In genomic region chr2:74922592-74923227, GRCh38 we compare ENCODE assay signal across 16 cellular contexts. TPM values are rescaled to one million over a fixed set of nuclear protein-coding genes. Genes with fewer than 3 reads are reported as not detected.
DNase-seq lines count a peak whose midpoint lies in the region; ATAC-seq, FAIRE-seq and TF ChIP-seq lines count a peak whose summit lies in the region.
"Had no signal": no experiment of that assay in that cellular context is flagged by ENCODE, and none has a peak within 500 bp of the region (broad histone marks: within the 10 kb centered on the region; RNA-seq: fewer than 3 reads in every experiment).

No MANE protein-coding gene starts in this region.

- no peak overlapping the region for H3K9ac ChIP-seq in endothelial cell of umbilical vein (replicated peaks; ENCODE audit: extremely low read depth, insufficient read depth, low read length)

- no peak for FAIRE-seq in endothelial cell of umbilical vein (lab: Jason Lieb, UNC)

- no peak overlapping the region for H2AFZ ChIP-seq in endothelial cell of umbilical vein (ENCODE audit: low read depth, low read length)

- dilution Hi-C loops in endothelial cell of umbilical vein (cut with MboI; ENCODE audit: extremely low pct_ligation_motif_present, low sequenced_read_pairs) = no loop called here

- no TSS peak for BruUV-seq in endothelial cell of umbilical vein (replicated peaks; lab: Mats Ljungman, UMichigan)

- intact Hi-C loops in endothelial cell of umbilical vein (cut with micrococcal nuclease) = no loop called here

- no peak overlapping the region for H3K27ac ChIP-seq in endothelial cell of umbilical vein (ENCODE audit: insufficient read depth, low read depth, low read length)
- H3K27ac ChIP-seq: brain microvascular endothelial cell, ovary, SJCRH30 had no signal

- no peaks in the 10 kb centered on the region for H4K20me1 ChIP-seq in endothelial cell of umbilical vein (replicated peaks; ENCODE audit: control insufficient read depth, extremely low read depth, insufficient read depth, low read length)

- no peaks in the 10 kb centered on the region for H3K27me3 ChIP-seq in endothelial cell of umbilical vein (ENCODE audit: control insufficient read depth in 2 of 2, insufficient read depth in 2 of 2, low read length in 2 of 2)
- H3K27me3 ChIP-seq: brain microvascular endothelial cell, ovary, SJCRH30 had no signal

- H3K4me3 Mint-ChIP-seq in activated naive CD4-positive, alpha-beta T cell treated with anti-CD3 and anti-CD28 coated beads, Interleukin-2, amount 10 ng/mL, durations not matched to agents 7 days and 5 days = no peak overlapping the region

- CTCF ChIA-PET in activated naive CD4-positive, alpha-beta T cell treated with anti-CD3 and anti-CD28 coated beads, Interleukin-2, amount 10 ng/mL, durations not matched to agents 7 days and 5 days (lab: Charles Lee) = interaction anchor here (0.7 to 1.5 kb wide), 2 partner anchors 277 to 469 kb away, joined by 3 read pairs; partner anchors contain the start of gene TACR1
- CTCF ChIA-PET in endothelial cell of umbilical vein (lab: Charles Lee) = interaction anchor here (0.7 kb wide), 1 partner anchor 31 kb away, joined by 3 read pairs; no protein-coding TSS in a partner anchor

- no peaks in the 10 kb centered on the region for H3K4me1 ChIP-seq in endothelial cell of umbilical vein (ENCODE audit: control insufficient read depth, extremely low read depth, insufficient read depth, low read length)

- H3K27me3 Mint-ChIP-seq in activated naive CD4-positive, alpha-beta T cell treated with anti-CD3 and anti-CD28 coated beads, Interleukin-2, amount 10 ng/mL, durations not matched to agents 7 days and 5 days = peaks cover 27% of the 10 kb centered on the region

- no peaks in the 10 kb centered on the region for H3K36me3 ChIP-seq in endothelial cell of umbilical vein (ENCODE audit: control insufficient read depth in 2 of 2, extremely low read depth in 1 of 2, insufficient read depth in 2 of 2, low read length in 2 of 2)
- H3K36me3 ChIP-seq: brain microvascular endothelial cell, ovary, SJCRH30 had no signal

- no peak overlapping the region for H3K4me2 ChIP-seq in endothelial cell of umbilical vein (ENCODE audit: insufficient read depth, low read length)

- H3K9me1 ChIP-seq in endothelial cell of umbilical vein (replicated peaks; ENCODE audit: control insufficient read depth, extremely low read depth, insufficient read depth, low read length) = no peaks in the 10 kb centered on the region

- no peak for TF ChIP-seq POLR2A in endothelial cell of umbilical vein (IDR thresholded peaks at IDR 0.05; ENCODE audit: low read depth, low read length)

- no peaks in the 10 kb centered on the region for H3K9me3 Mint-ChIP-seq in activated naive CD4-positive, alpha-beta T cell treated with anti-CD3 and anti-CD28 coated beads, Interleukin-2, amount 10 ng/mL, durations not matched to agents 7 days and 5 days

- peaks cover 6% of the 10 kb centered on the region for H3K4me1 Mint-ChIP-seq in activated naive CD4-positive, alpha-beta T cell treated with anti-CD3 and anti-CD28 coated beads, Interleukin-2, amount 10 ng/mL, durations not matched to agents 7 days and 5 days

- no peaks in the 10 kb centered on the region for H3K9me3 ChIP-seq in endothelial cell of umbilical vein (replicated peaks; ENCODE audit: control insufficient read depth, insufficient read depth, low read length)
- H3K9me3 ChIP-seq: ovary, SJCRH30 had no signal

- POLR2A ChIA-PET in endothelial cell of umbilical vein (lab: Charles Lee) = no interaction called here

- no peak for TF ChIP-seq CTCF in endothelial cell of umbilical vein (IDR thresholded peaks at IDR 0.05; ENCODE audit: extremely low read depth in 1 of 2, insufficient read depth in 1 of 2, low read depth in 1 of 2, low read length in 2 of 2)

- H3K36me3 Mint-ChIP-seq in activated naive CD4-positive, alpha-beta T cell treated with anti-CD3 and anti-CD28 coated beads, Interleukin-2, amount 10 ng/mL, durations not matched to agents 7 days and 5 days = peaks cover 3% of the 10 kb centered on the region

- no peak for ATAC-seq in HG03025 (IDR thresholded peaks at IDR 0.05; ENCODE audit: low FRiP score, unreplicated experiment)

- H3K4me3 ChIP-seq in endothelial cell of umbilical vein (replicated peaks in 1 of 3; ENCODE audit: insufficient read depth in 1 of 3, low read depth in 1 of 3, low read length in 3 of 3) (no peak overlapping the region), skeletal muscle cell (ENCODE audit: low read depth, low read length) (no peak overlapping the region)
- H3K4me3 ChIP-seq: ovary, SJCRH30 had no signal

- no peak for DNase-seq in activated naive CD4-positive, alpha-beta T cell treated with anti-CD3 and anti-CD28 coated beads, Interleukin-2, amount 10 ng/mL, durations not matched to agents 7 days and 5 days
- DNase-seq in activated naive CD4-positive, alpha-beta T cell treated with Interleukin-2 at 50 U/mL for 16 hours = no peak
- DNase-seq in OCI-M1 (lab: John Stamatoyannopoulos, UW) (peak; percentile 32), endothelial cell of umbilical vein (ENCODE audit: low read depth, low spot score) (peak; percentile 22), skeletal muscle cell (ENCODE audit: low read depth) (peak; percentile 6), AG20443 (ENCODE audit: low spot score) (no peak)
- DNase-seq in stimulated activated CD4-positive, alpha-beta T cell treated with anti-CD3 and anti-CD28 coated beads, Interleukin-1b, Interleukin-23, amount 100 ng/mL, for 48 hours = no peak
- DNase-seq: ACHN; brain microvascular endothelial cell; effector memory CD4-positive, alpha-beta T cell; GOT3; islet precursor cell; NCI-H1436; ovary; SJCRH30 had no signal

- H3K27ac Mint-ChIP-seq in activated naive CD4-positive, alpha-beta T cell treated with anti-CD3 and anti-CD28 coated beads, Interleukin-2, amount 10 ng/mL, durations not matched to agents 7 days and 5 days = peak overlapping the region; percentile 61

- no peaks in the 10 kb centered on the region for H3K79me2 ChIP-seq in endothelial cell of umbilical vein (ENCODE audit: control insufficient read depth, insufficient read depth, low read length)

TF ChIP-seq in endothelial cell of umbilical vein, 7 proteins besides CTCF, POLR2A, EP300 and RAD21:
- no peak for TF ChIP-seq GATA2 (IDR thresholded peaks at IDR 0.05; ENCODE audit: insufficient read depth, insufficient read length, low read depth, low read length)
TF ChIP-seq in endothelial cell of umbilical vein: peak in this region for 0.

RNA-seq across cellular contexts. Expression of gene POLE4, which starts 35.7 kb away (rescaled TPM):
- 42.6 and 45.4 TPM in 2 replicates for total RNA-seq in endothelial cell of umbilical vein
- polyA plus RNA-seq in endothelial cell of umbilical vein = 21.4 and 22.3 TPM in 2 replicates
- polyA plus RNA-seq in endothelial cell of umbilical vein (2011; cell fraction: cytosol; rRNA removed) = 27.8 TPM in 2 replicates
- 12.4 and 12.7 TPM in 2 replicates for polyA plus RNA-seq in endothelial cell of umbilical vein (2011; cell fraction: nucleus; rRNA removed)
- 44.6 and 50.7 TPM in 2 replicates for polyA plus RNA-seq in endothelial cell of umbilical vein (2012)
- 8.0 and 10.9 TPM in 2 replicates for polyA minus RNA-seq in endothelial cell of umbilical vein
- polyA minus RNA-seq in endothelial cell of umbilical vein (2011; cell fraction: cytosol; rRNA and poly(A)+ RNA removed) = 24.8 TPM
- 10.4 and 19.4 TPM in 2 replicates for polyA minus RNA-seq in endothelial cell of umbilical vein (2011; cell fraction: nucleus; rRNA and poly(A)+ RNA removed)

Comparison
In these comparisons a context has a peak if more than half of its experiments do, and no peak if none do; other contexts are left out.
1. DNase-seq: peak in OCI-M1 (single experiment), endothelial cell of umbilical vein (single experiment) and skeletal muscle cell (single experiment); none in activated naive CD4-positive, alpha-beta T cell treated with anti-CD3 and anti-CD28 coated beads, Interleukin-2, amount 10 ng/mL, durations not matched to agents 7 days and 5 days (single experiment), activated naive CD4-positive, alpha-beta T cell treated with Interleukin-2 at 50 U/mL for 16 hours (single experiment), stimulated activated CD4-positive, alpha-beta T cell treated with anti-CD3 and anti-CD28 coated beads, Interleukin-1b, Interleukin-23, amount 100 ng/mL, for 48 hours (single experiment) and AG20443 (single experiment).